10 cellular contexts compared by ENCODE assay signal in genomic region chr11:12693485-12694181, GRCh38. TPM values are rescaled to one million over a fixed set of nuclear protein-coding genes. Genes with fewer than 3 reads are reported as not detected.
DNase-seq lines count a peak whose midpoint lies in the region; ATAC-seq, FAIRE-seq and TF ChIP-seq lines count a peak whose summit lies in the region.
"Had no signal": no experiment of that assay in that cellular context is flagged by ENCODE, and none has a peak within 500 bp of the region (broad histone marks: within the 10 kb centered on the region; RNA-seq: fewer than 3 reads in every experiment).

No MANE protein-coding gene starts in this region.

- H3K4me1 Mint-ChIP-seq in mesothelial cell of epicardium = peaks cover 95% of the 10 kb centered on the region

- no peak overlapping the region for H2BK15ac ChIP-seq in H1 (ENCODE audit: low read length)

- H3K4me1 ChIP-seq in A673 (ENCODE audit: insufficient read depth, low read length, poor library complexity, severe bottlenecking) = peaks cover 77% of the 10 kb centered on the region
- peaks cover 15% of the 10 kb centered on the region for H3K4me1 ChIP-seq in HEK293 (ENCODE audit: control insufficient read depth, insufficient read depth, low read length)
- H3K4me1 ChIP-seq in PC-9 (replicated peaks; ENCODE audit: insufficient read depth) = peaks cover 96% of the 10 kb centered on the region
- H3K4me1 ChIP-seq in H1 (replicated peaks in 1 of 4; ENCODE audit: control insufficient read depth in 3 of 4, insufficient read depth in 4 of 4, low read length in 3 of 4) = peaks cover 16 to 47% (median 33%) of the 10 kb centered on the region in 4 experiments
- peaks cover 76% of the 10 kb centered on the region for H3K4me1 ChIP-seq in vagina

- H3K36me3 ChIP-seq in A673 (ENCODE audit: insufficient read depth, low read length, poor library complexity, severe bottlenecking) = no peaks in the 10 kb centered on the region
- H3K36me3 ChIP-seq in HEK293 (ENCODE audit: control insufficient read depth in 2 of 2, insufficient read depth in 1 of 2, low read length in 2 of 2) = no peaks in the 10 kb centered on the region
- peaks cover 5% of the 10 kb centered on the region for H3K36me3 ChIP-seq in PC-9 (ENCODE audit: low read depth)
- no peaks in the 10 kb centered on the region for H3K36me3 ChIP-seq in H1 (ENCODE audit: control insufficient read depth in 2 of 4, insufficient read depth in 4 of 4, low read length in 3 of 4)
- no peaks in the 10 kb centered on the region for H3K36me3 ChIP-seq in vagina

- no peak for FAIRE-seq in H1 (lab: Jason Lieb, UNC)
- FAIRE-seq: frontal cortex, GM18507 had no signal

- BruUV-seq in A673 (replicated peaks; lab: Mats Ljungman, UMichigan) (no TSS peak), PC-9 (replicated peaks; lab: Mats Ljungman, UMichigan) (TSS peak; percentile 83)

- no peak overlapping the region for H2BK5ac ChIP-seq in H1 (ENCODE audit: low read depth, low read length)

- no peak overlapping the region for H3K56ac ChIP-seq in H1 (replicated peaks; ENCODE audit: insufficient read length, low read depth, low read length)

- TF ChIP-seq POLR2A in H1 (IDR thresholded peaks at IDR 0.05; ENCODE audit: control extremely low read depth in 1 of 2, low read depth in 2 of 2, low read length in 2 of 2) (no peak), vagina (IDR thresholded peaks at IDR 0.05) (peak in 1 of 2 donors; percentile 18)

- no peaks in the 10 kb centered on the region for H3K27me3 Mint-ChIP-seq in mesothelial cell of epicardium (ENCODE audit: low read depth)

- H3K23ac ChIP-seq in H1 (ENCODE audit: insufficient read length) = no peak overlapping the region

- H3K23me2 ChIP-seq in H1 (ENCODE audit: low read depth, low read length) = no peaks in the 10 kb centered on the region; the same call in 1 of the 2 replicates

- peak overlapping the region; percentile 6; the same call in 1 of the 2 replicates for H2BK12ac ChIP-seq in H1 (ENCODE audit: low read depth, low read length)

- no peak for TF ChIP-seq EP300 in H1 (IDR thresholded peaks at IDR 0.05; ENCODE audit: borderline replicate concordance in 1 of 2, low read depth in 2 of 2, low read length in 2 of 2)

- H3K27me3 ChIP-seq in A673 (replicated peaks; ENCODE audit: insufficient read depth, low read depth, low read length, poor library complexity) (no peaks in the 10 kb centered on the region), PC-9 (ENCODE audit: insufficient read depth, low read depth) (no peaks in the 10 kb centered on the region), H1 (replicated peaks in 1 of 4; ENCODE audit: control insufficient read depth in 3 of 4, extremely low read depth in 1 of 4, insufficient read depth in 3 of 4, low read length in 3 of 4) (peaks cover 0 to 1% (median 0%) of the 10 kb centered on the region in 4 experiments; a peak in 3 of 7 replicates), vagina (no peaks in the 10 kb centered on the region)

- H4K20me1 ChIP-seq in PC-9 (ENCODE audit: insufficient read depth) (no peaks in the 10 kb centered on the region), H1 (replicated peaks in 1 of 2; ENCODE audit: control insufficient read depth in 1 of 2, insufficient read depth in 2 of 2, low read length in 2 of 2) (peaks cover 35 to 45% of the 10 kb centered on the region in 2 experiments)

- H3K4me2 ChIP-seq in PC-9 (peak overlapping the region; percentile 72), H1 (ENCODE audit: insufficient read depth in 1 of 2, low read depth in 2 of 2, low read length in 2 of 2) (peak overlapping the region; percentile 5 to 40; a peak in 3 of 4 replicates)

- no peak overlapping the region for H2BK20ac ChIP-seq in H1 (ENCODE audit: low read length)

- H3K9me3 ChIP-seq in A673 (ENCODE audit: low read depth, low read length, poor library complexity, severe bottlenecking) (no peaks in the 10 kb centered on the region), HEK293 (ENCODE audit: control insufficient read depth, insufficient read depth, low read depth, low read length) (no peaks in the 10 kb centered on the region), PC-9 (ENCODE audit: insufficient read depth, low read depth) (no peaks in the 10 kb centered on the region), H1 (ENCODE audit: insufficient read depth in 2 of 2, low read depth in 1 of 2, low read length in 1 of 2) (no peaks in the 10 kb centered on the region), vagina (no peaks in the 10 kb centered on the region)

- H3K9me2 ChIP-seq in PC-9 (ENCODE audit: insufficient read depth) = no peaks in the 10 kb centered on the region

- no peak overlapping the region for H2AFZ ChIP-seq in PC-9
- H2AFZ ChIP-seq in H1 (ENCODE audit: low read length) = no peak overlapping the region

- no peaks in the 10 kb centered on the region for H3K9me3 Mint-ChIP-seq in mesothelial cell of epicardium

- H3K36me3 Mint-ChIP-seq in mesothelial cell of epicardium = no peaks in the 10 kb centered on the region

- H3K4ac ChIP-seq in H1 (replicated peaks; ENCODE audit: insufficient read length, low read depth, low read length) = no peak overlapping the region

- H3K27ac ChIP-seq in A673 (ENCODE audit: low read depth, low read length, poor library complexity, severe bottlenecking) (peak overlapping the region; percentile 85), HEK293 (ENCODE audit: extremely low read depth, low read depth, low read length) (peak overlapping the region; percentile 67), PC-9 (peak overlapping the region; percentile 99), H1 (ENCODE audit: low read depth, low read length) (no peak overlapping the region), vagina (peak overlapping the region; percentile 90)

- no peak overlapping the region; the same call in 1 of the 2 replicates for H2AK5ac ChIP-seq in H1 (ENCODE audit: low read depth, low read length)

- DNase-seq in A673 (ENCODE audit: low spot score) (peak; percentile 97), PC-9 (peak; percentile 44 to 92), H1 (ENCODE audit: low read depth in 1 of 2, low spot score in 2 of 2) (no peak), mesothelial cell of epicardium (ENCODE audit: low spot score in 2 of 2, unreplicated experiment in 2 of 2) (no peak), vagina (ENCODE audit: extremely low spot score in 2 of 2) (peak in 1 of 2 donors; percentile 91)

- no peak overlapping the region for H4K91ac ChIP-seq in H1 (replicated peaks; ENCODE audit: insufficient read length, low read length)

- H4K8ac ChIP-seq in H1 (ENCODE audit: extremely low read depth, insufficient read depth, low read length) = no peak overlapping the region

- no peak overlapping the region for H3K14ac ChIP-seq in H1 (ENCODE audit: insufficient read length)

- intact Hi-C loops in A673 (cut with micrococcal nuclease; ENCODE audit: unreplicated experiment) (loop anchor here (2.0 kb wide), 1 partner anchor 29 kb away; no protein-coding TSS in a partner anchor), PC-9 (cut with micrococcal nuclease; ENCODE audit: unreplicated experiment) (loop anchor here (2.0 to 10.0 kb wide), 2 partner anchors 29 to 609 kb away; no protein-coding TSS in a partner anchor), vagina (cut with DNase I) (loop anchor here (2.0 kb wide), 1 partner anchor 15 kb away; no protein-coding TSS in a partner anchor)

- peaks cover 31% of the 10 kb centered on the region for H3F3A ChIP-seq in PC-9 (ENCODE audit: insufficient read depth, low read depth)

- TF ChIP-seq RAD21 in H1 (IDR thresholded peaks at IDR 0.05 in 1 of 2, conservative IDR thresholded peaks at IDR 0.05 in 1 of 2; ENCODE audit: low read depth in 2 of 2, low read length in 2 of 2) = no peak

- H2BK120ac ChIP-seq in H1 (replicated peaks; ENCODE audit: low read depth, low read length) = no peak overlapping the region

- no peak overlapping the region for H4K5ac ChIP-seq in H1 (ENCODE audit: insufficient read length, low read depth, low read length)

- no peak overlapping the region for H3K18ac ChIP-seq in H1 (ENCODE audit: extremely low read depth, low read length)

- H3K79me2 ChIP-seq in PC-9 (ENCODE audit: low read depth) (peaks cover 93% of the 10 kb centered on the region), H1 (ENCODE audit: control insufficient read depth in 1 of 2, insufficient read depth in 2 of 2, low read length in 2 of 2) (peaks cover 6 to 97% of the 10 kb centered on the region in 2 experiments)

- peak overlapping the region; percentile 15 for H3K4me3 Mint-ChIP-seq in mesothelial cell of epicardium

- WGBS in H1 (ENCODE audit: extremely low coverage in 1 of 2, insufficient coverage in 1 of 2, insufficient read length in 1 of 2, insufficient replicate concordance in 2 of 2, low coverage in 1 of 2, low lambda C conversion rate in 2 of 2, missing lambda C conversion rate in 1 of 2), 2 experiments = 76% methylated on average over 13 of the region's 13 CpGs; no CpG with 5 or more reads in 1 of the 2 experiments

- no peak overlapping the region for H3K9ac ChIP-seq in H1 (replicated peaks in 1 of 4; ENCODE audit: extremely low read depth in 1 of 4, low read depth in 3 of 4, low read length in 3 of 4)

- POLR2A ChIA-PET in A673 (lab: Charles Lee; ENCODE audit: low non-redundant PET) = no interaction called here
- POLR2A ChIA-PET in HEK293 (lab: Yijun Ruan, JAX) = no interaction called here
- POLR2A ChIA-PET in PC-9 (lab: Charles Lee; ENCODE audit: unreplicated experiment) = interaction anchor here (0.7 kb wide), 1 partner anchor 104 kb away, joined by 5 read pairs; no protein-coding TSS in a partner anchor
- POLR2A ChIA-PET in H1 (lab: Charles Lee; ENCODE audit: partially characterized antibody) = interaction anchor here (0.8 to 1.1 kb wide), 2 partner anchors 14 to 15 kb away, joined by 3 to 4 read pairs; no protein-coding TSS in a partner anchor

- TF ChIP-seq CTCF in A673 (conservative IDR thresholded peaks at IDR 0.05; ENCODE audit: low read depth, low read length) (no peak), HEK293 (tag by site-specific recombination; IDR thresholded peaks at IDR 0.05) (no peak), PC-9 (conservative IDR thresholded peaks at IDR 0.05) (no peak), H1 (IDR thresholded peaks at IDR 0.05; ENCODE audit: control extremely low read depth in 1 of 3, insufficient read depth in 1 of 3, low read depth in 1 of 3, low read length in 3 of 3) (no peak), mesothelial cell of epicardium (IDR thresholded peaks at IDR 0.05; ENCODE audit: unreplicated experiment) (no peak), vagina (IDR thresholded peaks at IDR 0.05) (no peak)

- H3K79me1 ChIP-seq in H1 (ENCODE audit: low read depth, low read length) = peaks cover 6% of the 10 kb centered on the region

- H3K27ac Mint-ChIP-seq in mesothelial cell of epicardium = peak overlapping the region; percentile 98

- H3K4me3 ChIP-seq in A673 (ENCODE audit: low read depth, low read length, poor library complexity, severe bottlenecking) (peak overlapping the region; percentile 23), HEK293 (ENCODE audit: low read depth, low read length) (no peak overlapping the region; the same call in 1 of the 2 replicates), PC-9 (peak overlapping the region; percentile 49; the same call in 1 of the 2 replicates), H1 (ENCODE audit: extremely low read depth in 1 of 4, insufficient read depth in 2 of 4, low read depth in 3 of 4, low read length in 4 of 4) (no peak overlapping the region), vagina (peak overlapping the region; percentile 17 to 32)

- no peak for ATAC-seq in GM21825 (IDR thresholded peaks at IDR 0.05; ENCODE audit: unreplicated experiment)
- no peak for ATAC-seq in HG03342 (IDR thresholded peaks at IDR 0.05; ENCODE audit: unreplicated experiment)

- CTCF ChIA-PET in A673 (lab: Charles Lee) = no interaction called here
- CTCF ChIA-PET in HEK293 (lab: Yijun Ruan, JAX) = no interaction called here
- CTCF ChIA-PET in PC-9 (lab: Charles Lee) = interaction anchor here (0.7 kb wide), 1 partner anchor 41 kb away, joined by 3 read pairs; no protein-coding TSS in a partner anchor
- CTCF ChIA-PET in H1 (lab: Charles Lee; ENCODE audit: partially characterized antibody) = interaction anchor here (2.1 to 3.4 kb wide), 3 partner anchors 9 to 14 kb away, joined by 5 to 15 read pairs (median 5); no protein-coding TSS in a partner anchor

RNA-seq across cellular contexts. Expression of gene TEAD1, which starts 19.4 kb away (rescaled TPM):
- total RNA-seq in A673 (2021) (74.6 and 81.8 TPM in 2 replicates), PC-9 (2021) (76.9 and 106 TPM in 2 replicates), mesothelial cell of epicardium (156 to 163 TPM (median 161 TPM) in 3 replicates), vagina (50.3 TPM)
- 62.8 and 67.4 TPM in 2 replicates for total RNA-seq in H1 (2021; fragmentation: NEBNext Ultra II Directional; extraction: Animal tissue kit (Norgen Biotek cat#: 25700))
- polyA plus RNA-seq in H1 (2011; rRNA removed) = 15.6 and 17.2 TPM in 2 replicates
- polyA plus RNA-seq in H1 (2011; cell fraction: cytosol; rRNA removed) = 19.0 TPM
- polyA plus RNA-seq in H1 (2011; cell fraction: nucleus; rRNA removed) = 31.2 TPM
- polyA plus RNA-seq in H1 (2012, experiment 1 of 2) = 15.4 to 30.4 TPM (median 23.4 TPM) in 4 replicates
- polyA plus RNA-seq in H1 (2012, experiment 2 of 2) = 1.0 TPM
- polyA plus RNA-seq in H1 (2013, experiment 1 of 2) = 20.0 TPM
- 19.5 TPM for polyA plus RNA-seq in H1 (2013, experiment 2 of 2)
- 54.9 and 60.0 TPM in 2 replicates for polyA minus RNA-seq in H1 (2011; rRNA and poly(A)+ RNA removed)
- polyA minus RNA-seq in H1 (2011; cell fraction: cytosol; rRNA and poly(A)+ RNA removed) = 29.1 TPM
- 73.7 TPM for polyA minus RNA-seq in H1 (2011; cell fraction: nucleus; rRNA and poly(A)+ RNA removed)

Comparison
In these comparisons a context has a peak if more than half of its experiments do, and no peak if none do; other contexts are left out.
1. DNase-seq: peak in A673 (single experiment) and PC-9 (2 of 2); none in H1 (0 of 2) and mesothelial cell of epicardium (0 of 2).
2. H3K4me3 ChIP-seq: peak in A673 (single experiment), PC-9 (single experiment) and vagina (2 of 2); none in HEK293 (single experiment) and H1 (0 of 4).
3. CTCF ChIA-PET loops: an anchor here in PC-9 (0.7 kb wide) and H1 (2.1 to 3.4 kb wide); none called in A673 and HEK293.
4. POLR2A ChIA-PET loops: an anchor here in PC-9 (0.7 kb wide) and H1 (0.8 to 1.1 kb wide); none called in A673 and HEK293.